In genomic region chr15:58117619-58118018, GRCh38 we compare ENCODE assay signal across 25 cellular contexts. TPM values are rescaled to one million over a fixed set of nuclear protein-coding genes. Genes with fewer than 3 reads are reported as not detected.
DNase-seq lines count a peak whose midpoint lies in the region; ATAC-seq, FAIRE-seq and TF ChIP-seq lines count a peak whose summit lies in the region.
"Had no signal": no experiment of that assay in that cellular context is flagged by ENCODE, and none has a peak within 500 bp of the region (broad histone marks: within the 10 kb centered on the region; RNA-seq: fewer than 3 reads in every experiment).

No MANE protein-coding gene starts in this region.

- no peaks in the 10 kb centered on the region for H3K27me3 ChIP-seq in liver (ENCODE audit: control insufficient read depth in 4 of 4, insufficient read depth in 4 of 4, low read length in 3 of 4)
- H3K27me3 ChIP-seq in mesenchymal stem cell (ENCODE audit: control insufficient read depth in 1 of 2, insufficient read depth in 1 of 2, low read length in 2 of 2) = peaks cover 0 to 22% of the 10 kb centered on the region in 2 experiments
- H3K27me3 ChIP-seq: BE2C, BLaER1 had no signal

- no peak overlapping the region for H4K91ac ChIP-seq in mesenchymal stem cell (ENCODE audit: low read length)

- H2BK120ac ChIP-seq in mesenchymal stem cell (ENCODE audit: low read depth, low read length) = no peak overlapping the region

- TF ChIP-seq RAD21 in A549 (conservative IDR thresholded peaks at IDR 0.05 in 1 of 2, IDR thresholded peaks at IDR 0.05 in 1 of 2) (no peak), liver (IDR thresholded peaks at IDR 0.05) (peak; percentile 54 to 57)

- H3K36me3 ChIP-seq in liver (ENCODE audit: control insufficient read depth in 4 of 4, insufficient read depth in 3 of 4, low read depth in 1 of 4, low read length in 3 of 4) (no peaks in the 10 kb centered on the region), mesenchymal stem cell (ENCODE audit: control insufficient read depth in 1 of 2, insufficient read depth in 2 of 2, low read depth in 1 of 2, low read length in 2 of 2) (no peaks in the 10 kb centered on the region)
- H3K36me3 ChIP-seq: BE2C, BLaER1 had no signal

- H3K14ac ChIP-seq in mesenchymal stem cell (ENCODE audit: low read length in 2 of 2) = no peak overlapping the region

- no peak overlapping the region for H4K8ac ChIP-seq in mesenchymal stem cell (ENCODE audit: low read length)

- TF ChIP-seq CTCF in A549 (IDR thresholded peaks at IDR 0.05) = no peak
- no peak for TF ChIP-seq CTCF in liver (IDR thresholded peaks at IDR 0.05; ENCODE audit: low read depth, low read length, missing input control)
- TF ChIP-seq CTCF in Calu3 (IDR thresholded peaks at IDR 0.05; ENCODE audit: unreplicated experiment) = no peak

- H3K9me3 ChIP-seq in A549 (no peaks in the 10 kb centered on the region), liver (ENCODE audit: control insufficient read depth in 4 of 4, low read length in 3 of 4) (no peaks in the 10 kb centered on the region), mesenchymal stem cell (ENCODE audit: control insufficient read depth, low read length) (no peaks in the 10 kb centered on the region)
- H3K9me3 ChIP-seq: BE2C, BLaER1 had no signal

- H3K27me3 Mint-ChIP-seq in Calu3 (ENCODE audit: unreplicated experiment) = peaks cover 20% of the 10 kb centered on the region

- no peak overlapping the region for H3K4me3 ChIP-seq in A549
- no peak overlapping the region for H3K4me3 ChIP-seq in liver (ENCODE audit: low read depth in 1 of 3, low read length in 3 of 3)
- H3K4me3 ChIP-seq in mesenchymal stem cell (ENCODE audit: insufficient read depth in 1 of 2, low read depth in 1 of 2, low read length in 2 of 2) = no peak overlapping the region
- H3K4me3 ChIP-seq: BLaER1 had no signal

- no peak for TF ChIP-seq EP300 in A549 (IDR thresholded peaks at IDR 0.05)

- H2AK5ac ChIP-seq in mesenchymal stem cell (ENCODE audit: low read length, severe bottlenecking) = no peak overlapping the region

- no peak for TF ChIP-seq POLR2A in A549 (IDR thresholded peaks at IDR 0.05; ENCODE audit: low read length)

- WGBS in A549 (ENCODE audit: missing lambda C conversion rate) = 27% methylated on average over 1 of the region's 1 CpG
- WGBS in liver = 35% methylated on average over 1 of the region's 1 CpG
- no CpG with 5 or more reads among the region's 1 CpG for WGBS in mesenchymal stem cell

- peak; percentile 73 for FAIRE-seq in A549 (lab: Jason Lieb, UNC)
- FAIRE-seq: D721Med, G401.6, GM12891, GM19239 had no signal

- no peaks in the 10 kb centered on the region for H3K79me1 ChIP-seq in mesenchymal stem cell (replicated peaks; ENCODE audit: low read length, poor library complexity, severe bottlenecking)

- CTCF ChIA-PET in A549 (lab: Yijun Ruan, JAX) = interaction anchor here (1.0 kb wide), 1 partner anchor 47 kb away, joined by 3 read pairs; no protein-coding TSS in a partner anchor
- CTCF ChIA-PET in Calu3 (lab: Charles Lee) = no interaction called here

- POLR2A ChIA-PET in A549 (lab: Yijun Ruan, JAX) = no interaction called here

- no peak overlapping the region for H3K18ac ChIP-seq in mesenchymal stem cell (ENCODE audit: low read depth in 1 of 2, low read length in 2 of 2)

- H3K27ac Mint-ChIP-seq in Calu3 (ENCODE audit: unreplicated experiment) = no peak overlapping the region
- H3K27ac Mint-ChIP-seq: CD14-positive monocyte; CD4-positive, alpha-beta memory T cell; CD4-positive, CD25-positive, alpha-beta regulatory T cell; CD8-positive, alpha-beta memory T cell had no signal

- H3K4me2 ChIP-seq in A549 (no peak overlapping the region), mesenchymal stem cell (ENCODE audit: low read length, poor library complexity, severe bottlenecking) (no peak overlapping the region)
- H3K4me2 ChIP-seq: BLaER1 had no signal

- H2BK5ac ChIP-seq in mesenchymal stem cell (ENCODE audit: low read depth, low read length, poor library complexity, severe bottlenecking) = no peak overlapping the region

- peaks cover 3% of the 10 kb centered on the region for H3K9me3 Mint-ChIP-seq in Calu3 (ENCODE audit: low read depth, unreplicated experiment)
- H3K9me3 Mint-ChIP-seq: CD14-positive monocyte; CD4-positive, alpha-beta memory T cell; CD8-positive, alpha-beta memory T cell had no signal

- no peak overlapping the region for H2AFZ ChIP-seq in mesenchymal stem cell (ENCODE audit: low read depth, low read length)

- no peak overlapping the region for H2BK15ac ChIP-seq in mesenchymal stem cell (ENCODE audit: low read depth, poor library complexity, severe bottlenecking)

- intact Hi-C loops in Calu3 (cut with micrococcal nuclease; ENCODE audit: unreplicated experiment) = no loop called here

- H3K4me1 ChIP-seq in A549 (no peaks in the 10 kb centered on the region), liver (ENCODE audit: control insufficient read depth in 4 of 4, insufficient read depth in 4 of 4, low read length in 3 of 4) (peaks cover 0 to 49% (median 31%) of the 10 kb centered on the region in 4 donors), mesenchymal stem cell (ENCODE audit: control insufficient read depth, insufficient read depth, low read depth, low read length) (no peaks in the 10 kb centered on the region)
- H3K4me1 ChIP-seq: BE2C, BLaER1 had no signal

- H3K9ac ChIP-seq in liver (ENCODE audit: low read depth in 1 of 2, low read length in 2 of 2) = no peak overlapping the region
- H3K9ac ChIP-seq in mesenchymal stem cell (ENCODE audit: low read length) = no peak overlapping the region
- H3K9ac ChIP-seq: BLaER1 had no signal

- no peak overlapping the region for H2BK12ac ChIP-seq in mesenchymal stem cell (ENCODE audit: low read length in 2 of 2)

- no peak overlapping the region for H3K23ac ChIP-seq in mesenchymal stem cell (ENCODE audit: low read length in 2 of 2)

- H3K4ac ChIP-seq in mesenchymal stem cell (ENCODE audit: low read depth in 1 of 2, low read length in 2 of 2) = no peak overlapping the region

- no peaks in the 10 kb centered on the region for H3K4me1 Mint-ChIP-seq in Calu3 (ENCODE audit: low read depth, unreplicated experiment)
- H3K4me1 Mint-ChIP-seq: CD14-positive monocyte; CD4-positive, alpha-beta memory T cell; CD4-positive, CD25-positive, alpha-beta regulatory T cell; CD8-positive, alpha-beta memory T cell had no signal

- H3K4me3 Mint-ChIP-seq in Calu3 (ENCODE audit: low read depth, unreplicated experiment) = no peak overlapping the region
- H3K4me3 Mint-ChIP-seq: CD14-positive monocyte; CD4-positive, alpha-beta memory T cell; CD4-positive, CD25-positive, alpha-beta regulatory T cell; CD8-positive, alpha-beta memory T cell had no signal

- H3K36me3 Mint-ChIP-seq in Calu3 (ENCODE audit: insufficient read depth, unreplicated experiment) = no peaks in the 10 kb centered on the region
- H3K36me3 Mint-ChIP-seq: CD14-positive monocyte; CD4-positive, alpha-beta memory T cell; CD4-positive, CD25-positive, alpha-beta regulatory T cell; CD8-positive, alpha-beta memory T cell had no signal

- BruUV-seq in Calu3 (replicated peaks; lab: Mats Ljungman, UMichigan) = no TSS peak

- ATAC-seq in A549 (no peak), left lobe of liver (peak; percentile 78)

- DNase-seq in A549 (ENCODE audit: low read depth in 1 of 2, low spot score in 1 of 2) (no peak), left lobe of liver (ENCODE audit: low spot score) (no peak), mesenchymal stem cell (no peak), Calu3 (no peak)
- DNase-seq in activated naive CD4-positive, alpha-beta T cell (lab: John Stamatoyannopoulos, UW) = no peak
- DNase-seq: ACHN; BE2C; C1 segment of cervical spinal cord; CD4-positive, alpha-beta memory T cell; CD4-positive, CD25-positive, alpha-beta regulatory T cell; CD8-positive, alpha-beta memory T cell; COR-L47; DMS79 treated with DMSO at 0.1 percent for 48 hours; GF-D8 had no signal

- H3K27ac ChIP-seq in A549 = no peak overlapping the region
- H3K27ac ChIP-seq in liver (ENCODE audit: low read depth in 1 of 2, low read length in 2 of 2) = peak overlapping the region; percentile 59 to 61
- H3K27ac ChIP-seq in mesenchymal stem cell (ENCODE audit: low read length, poor library complexity, severe bottlenecking) = no peak overlapping the region
- H3K27ac ChIP-seq: 22Rv1, BLaER1 had no signal

TF ChIP-seq in A549, 52 proteins besides CTCF, POLR2A, EP300 and RAD21 (continues in another document):
- TF ChIP-seq SMC3 (IDR thresholded peaks at IDR 0.05) = no peak

TF ChIP-seq in liver, 16 proteins besides CTCF, POLR2A, EP300 and RAD21 (continues in another document):
- TF ChIP-seq NR2F2 (IDR thresholded peaks at IDR 0.05) (peak; percentile 63), RXRA (IDR thresholded peaks at IDR 0.05) (peak; percentile 99), FOXA2 (IDR thresholded peaks at IDR 0.05) (peak; percentile 82)

RNA-seq across cellular contexts. Expression of gene AQP9, which starts 20.6 kb away (rescaled TPM):
- polyA plus RNA-seq in A549 (2011; rRNA removed) (0.08 TPM in 1 of 2 replicates, not detected in the other), A549 (2017; fragmentation: RNase III; extraction: RNeasy Plus Mini Kit Qiagen cat#74134 plus additional on column Dnase treatment) (not detected in 3 replicates), liver (100 to 1,000 TPM in 1 of 2 donors, 10 to 100 TPM in 1; 69.9 to 111 TPM)
- not detected in 2 replicates for polyA plus RNA-seq in A549 (2012; cell fraction: cytosol; rRNA removed)
- not detected in 2 replicates for polyA plus RNA-seq in A549 (2012; cell fraction: nucleus; rRNA removed)
- not detected in 2 replicates for polyA minus RNA-seq in A549 (2011; rRNA and poly(A)+ RNA removed)
- total RNA-seq in left lobe of liver (159 TPM), liver (100 to 1,000 TPM in 1 of 2 donors, 1 to 10 TPM in 1; 1.4 to 103 TPM), Calu3 (2022) (not detected in 2 replicates)
- polyA plus RNA-seq in mesenchymal stem cell (2013, experiment 1 of 2) = not detected
- not detected for polyA plus RNA-seq in mesenchymal stem cell (2013, experiment 2 of 2)
- total RNA-seq: A172; A673; CD4-positive, CD25-positive, alpha-beta regulatory T cell had no signal
- polyA plus RNA-seq: AG04450; CD4-positive, alpha-beta memory T cell; CD8-positive, alpha-beta memory T cell had no signal

RNA-seq across cellular contexts. Expression of gene ALDH1A2, which starts 52.1 kb away (rescaled TPM):
- polyA plus RNA-seq in A549 (2011; rRNA removed) (0.23 and 0.30 TPM in 2 replicates), A549 (2017; fragmentation: RNase III; extraction: RNeasy Plus Mini Kit Qiagen cat#74134 plus additional on column Dnase treatment) (0.22 to 0.35 TPM (median 0.25 TPM) in 3 replicates), liver (10 to 100 TPM; 13.4 to 14.5 TPM)
- not detected in 2 replicates for polyA plus RNA-seq in A549 (2012; cell fraction: cytosol; rRNA removed)
- 0.04 and 0.26 TPM in 2 replicates for polyA plus RNA-seq in A549 (2012; cell fraction: nucleus; rRNA removed)
- 1.4 TPM in 1 of 2 replicates, not detected in the other for polyA minus RNA-seq in A549 (2011; rRNA and poly(A)+ RNA removed)
- total RNA-seq in left lobe of liver (29.0 TPM), liver (10 to 100 TPM in 1 of 2 donors, 1 to 10 TPM in 1; 1.2 to 22.7 TPM), Calu3 (2022) (219 and 231 TPM in 2 replicates)
- polyA plus RNA-seq in mesenchymal stem cell (2013, experiment 1 of 2) = 1.4 TPM
- polyA plus RNA-seq in mesenchymal stem cell (2013, experiment 2 of 2) = 1.4 TPM
- total RNA-seq: A172; CD4-positive, CD25-positive, alpha-beta regulatory T cell had no signal
- polyA plus RNA-seq: CD4-positive, alpha-beta memory T cell; CD4-positive, CD25-positive, alpha-beta regulatory T cell; CD8-positive, alpha-beta memory T cell had no signal

Comparison
In these comparisons a context has a peak if more than half of its experiments do, and no peak if none do; other contexts are left out.
1. H3K27ac ChIP-seq: peak in liver (2 of 2); none in A549 (0 of 2) and mesenchymal stem cell (single experiment).